ENCODE assay signal across 1 cellular context in genomic region chr1:113072757-113073456, GRCh38.
TF ChIP-seq lines count a peak whose summit lies in the region.

LRIG2 (plus strand) TSS chr1:113073198; CDS start chr1:113073407, 209 bp downstream.

TF ChIP-seq in K562, 482 proteins besides CTCF, POLR2A, EP300 and RAD21 (continued from another document and continues in another):
- peak; percentile 83 for TF ChIP-seq MGA (IDR thresholded peaks at IDR 0.05)
- no peak for TF ChIP-seq MEF2D (tag; conservative IDR thresholded peaks at IDR 0.05; ENCODE audit: low read depth)
- no peak for TF ChIP-seq RBM14 (IDR thresholded peaks at IDR 0.05; ENCODE audit: borderline replicate concordance, insufficient read depth, low read depth, low read length)
- TF ChIP-seq ZBTB33 (CRISPR knock-in tag; IDR thresholded peaks at IDR 0.05) = no peak
- no peak for TF ChIP-seq ZNF224 (CRISPR knock-in tag; IDR thresholded peaks at IDR 0.05)
- peak; percentile 27 to 78; a peak in 2 of 4 replicates for TF ChIP-seq SIN3A (IDR thresholded peaks at IDR 0.05; ENCODE audit: borderline replicate concordance in 2 of 2, control insufficient read depth in 1 of 2, low read depth in 2 of 2, low read length in 2 of 2)
- TF ChIP-seq CXXC5 (CRISPR knock-in tag; IDR thresholded peaks at IDR 0.05) = peak; percentile 96
- TF ChIP-seq POLR3G (IDR thresholded peaks at IDR 0.05; ENCODE audit: extremely low read depth, insufficient read length, insufficient replicate concordance) = no peak
- no peak for TF ChIP-seq SMAD3 (CRISPR knock-in tag; conservative IDR thresholded peaks at IDR 0.05)
- TF ChIP-seq C11orf30 (IDR thresholded peaks at IDR 0.05; ENCODE audit: low read depth) = peak; percentile 56
- peak; percentile 92 for TF ChIP-seq ZNF511 (CRISPR knock-in tag; IDR thresholded peaks at IDR 0.05)
- TF ChIP-seq AFF4 (CRISPR knock-in tag; IDR thresholded peaks at IDR 0.05) = peak; percentile 56
- TF ChIP-seq RBM22 (IDR thresholded peaks at IDR 0.05; ENCODE audit: low read depth, low read length, poor library complexity, severe bottlenecking) = peak; percentile 59
- 0 out of 2 replicates have a peak, but pooled peaks have one; percentile 13 for TF ChIP-seq ZNF695 (CRISPR knock-in tag; IDR thresholded peaks at IDR 0.05)
- peak; percentile 25 for TF ChIP-seq ZNF197 (CRISPR knock-in tag; IDR thresholded peaks at IDR 0.05; ENCODE audit: low read depth)
- TF ChIP-seq ATF1 (CRISPR knock-in tag; IDR thresholded peaks at IDR 0.05) = peak; percentile 29; the same call in 1 of the 2 replicates
- peak; percentile 91 for TF ChIP-seq ATF1 (tag; IDR thresholded peaks at IDR 0.05)
- peak; percentile 52 for TF ChIP-seq ZNF592 (IDR thresholded peaks at IDR 0.05)
- no peak for TF ChIP-seq SIX5 (IDR thresholded peaks at IDR 0.05; ENCODE audit: borderline replicate concordance in 1 of 2, insufficient read depth in 1 of 2, low read depth in 1 of 2, low read length in 2 of 2)
- no peak for TF ChIP-seq SRSF9 (IDR thresholded peaks at IDR 0.05; ENCODE audit: borderline replicate concordance, low read depth, low read length)
- no peak for TF ChIP-seq ZNF644 (tag; IDR thresholded peaks at IDR 0.05; ENCODE audit: low read depth)
- no peak for TF ChIP-seq ID3 (CRISPR knock-in tag; IDR thresholded peaks at IDR 0.05)
- TF ChIP-seq ID3 (tag; IDR thresholded peaks at IDR 0.05) = no peak
- no peak for TF ChIP-seq PHTF2 (CRISPR knock-in tag; IDR thresholded peaks at IDR 0.05)
- 0 out of 2 replicates have a peak, but pooled peaks have one; percentile 38 for TF ChIP-seq HOXB6 (CRISPR knock-in tag; IDR thresholded peaks at IDR 0.05; ENCODE audit: borderline replicate concordance)
- TF ChIP-seq HMGXB4 (CRISPR knock-in tag; IDR thresholded peaks at IDR 0.05) = peak; percentile 87
- peak; percentile 73 for TF ChIP-seq RNF2 (IDR thresholded peaks at IDR 0.05)
- TF ChIP-seq BDP1 (IDR thresholded peaks at IDR 0.05; ENCODE audit: insufficient read depth, insufficient read length) = no peak
- no peak for TF ChIP-seq CSDE1 (IDR thresholded peaks at IDR 0.05)
- TF ChIP-seq EGR1 (conservative IDR thresholded peaks at IDR 0.05) = peak; percentile 81
